ENCODE assay signal across 8 cellular contexts in genomic region chr12:109995703-109996482, GRCh38. TPM values are rescaled to one million over a fixed set of nuclear protein-coding genes. Genes with fewer than 3 reads are reported as not detected.
DNase-seq lines count a peak whose midpoint lies in the region; ATAC-seq, FAIRE-seq and TF ChIP-seq lines count a peak whose summit lies in the region.

Gene GIT2, minus strand, starts transcription at chr12:109996368. Its CDS starts 144 bp downstream, at chr12:109996224.

- TF ChIP-seq POLR2A in GM12892 (IDR thresholded peaks at IDR 0.05; ENCODE audit: low read depth, low read length) (peak; percentile 86; the same call in 1 of the 2 replicates), adrenal gland (IDR thresholded peaks at IDR 0.05) (peak; percentile 80 to 94), heart left ventricle (IDR thresholded peaks at IDR 0.05) (peak in 1 of 2 donors; percentile 89), transverse colon (IDR thresholded peaks at IDR 0.05) (peak; percentile 80)

- ATAC-seq in HG02870 (IDR thresholded peaks at IDR 0.05; ENCODE audit: unreplicated experiment) (peak; percentile 54), heart left ventricle (peak; percentile 86 to 92 (median 90))

- H3K4me3 ChIP-seq in adrenal gland (peak within 1 kb of the TSS; percentile 48 to 92 (median 75)), heart left ventricle (peak within 1 kb of the TSS; percentile 82 to 100 (median 92)), transverse colon (peak within 1 kb of the TSS; percentile 73 to 91 (median 82))

- in situ Hi-C loops in transverse colon (cut with MboI; ENCODE audit: low pct_ligation_motif_present in 1 of 4, low pct_unique_long_range_greater_than_20kb in 1 of 4, low sequenced_read_pairs in 3 of 4): no loop called here

- DNase-seq in GM12892 (ENCODE audit: insufficient read length) (peak; percentile 89), NCI-H146 treated with DMSO at 0.1 percent for 48 hours (lab: John Stamatoyannopoulos, UW; ENCODE audit: unreplicated experiment) (peak; percentile 78), T-helper 1 cell (peak; percentile 90 to 97 (median 91)), adrenal gland (peak; percentile 93 to 97 (median 95)), heart left ventricle (peak; percentile 94 to 98 (median 96)), pons (ENCODE audit: low spot score) (peak; percentile 96), transverse colon (peak; percentile 95)

- intact Hi-C loops in adrenal gland (cut with DNase I) (loop anchor here in 1 of 2 donors (5.0 kb wide), 1 partner anchor 41 kb away; no protein-coding TSS in a partner anchor), heart left ventricle (cut with DNase I) (loop anchor here in 4 of 10 donors (5.0 kb wide), 3 partner anchors 34 to 51 kb away; partner anchors contain the start of gene C12orf76 (in 1 of the 4)), transverse colon (cut with DNase I; ENCODE audit: low total_unique reads) (no loop called here)

- H3K9me3 ChIP-seq in adrenal gland (replicated peaks in 1 of 3) (no peaks in the 10 kb centered on the region), heart left ventricle (no peaks in the 10 kb centered on the region), transverse colon (no peaks in the 10 kb centered on the region)

- 0 to 2% (median 1%) methylated on average over 6 to 63 of the region's 63 CpGs for WGBS in adrenal gland, 4 donors
- WGBS in heart left ventricle, 4 donors: 0% methylated on average over 25 to 63 of the region's 63 CpGs
- 1% methylated on average over 46 of the region's 63 CpGs; no CpG with 5 or more reads in 1 of the 2 donors for WGBS in transverse colon (ENCODE audit: low coverage in 1 of 2), 2 donors

- peaks cover 0 to 2% of the 10 kb centered on the region in 2 donors for H3K36me3 ChIP-seq in adrenal gland (replicated peaks in 1 of 2)
- peaks cover 0 to 16% (median 9%) of the 10 kb centered on the region in 9 donors for H3K36me3 ChIP-seq in heart left ventricle
- H3K36me3 ChIP-seq in transverse colon: peaks cover 0 to 6% (median 0%) of the 10 kb centered on the region in 4 donors

- H3K4me1 ChIP-seq in adrenal gland (replicated peaks in 1 of 2): peaks cover 16 to 46% of the 10 kb centered on the region in 2 donors
- peaks cover 0 to 65% (median 28%) of the 10 kb centered on the region in 12 donors for H3K4me1 ChIP-seq in heart left ventricle
- H3K4me1 ChIP-seq in transverse colon: peaks cover 8 to 39% (median 26%) of the 10 kb centered on the region in 4 donors

- H3K27me3 ChIP-seq in adrenal gland (no peaks in the 10 kb centered on the region), heart left ventricle (no peaks in the 10 kb centered on the region), transverse colon (no peaks in the 10 kb centered on the region)

- TF ChIP-seq CTCF in adrenal gland (IDR thresholded peaks at IDR 0.05) (peak in 1 of 6 experiments; percentile 6), heart left ventricle (IDR thresholded peaks at IDR 0.05) (no peak), transverse colon (IDR thresholded peaks at IDR 0.05) (peak in 2 of 5 experiments; percentile 12 to 19)

- no peak for TF ChIP-seq EP300 in transverse colon (IDR thresholded peaks at IDR 0.05; ENCODE audit: low read depth)

- peak; percentile 97 for FAIRE-seq in GM12892 (lab: Jason Lieb, UNC)

- H3K27ac ChIP-seq in adrenal gland (peak within 1 kb of the TSS; percentile 58 to 96 (median 93)), heart left ventricle (peak within 1 kb of the TSS; percentile 80 to 99 (median 90)), transverse colon (peak within 1 kb of the TSS; percentile 82 to 93 (median 86))

RNA-seq across cellular contexts. Expression of gene GIT2, which starts in this region (rescaled TPM):
- polyA plus RNA-seq in GM12892 (2012; ENCODE audit: missing spikeins): 34.4 TPM
- total RNA-seq in adrenal gland (10 to 100 TPM; 35.9 to 80.9 (median 59.2) TPM), heart left ventricle (10 to 100 TPM; 28.5 to 56.7 (median 41.7) TPM), transverse colon (10 to 100 TPM; 25.3 to 64.0 (median 44.0) TPM)
- polyA plus RNA-seq in adrenal gland (10 to 100 TPM; 24.3 to 56.3 (median 31.6) TPM), heart left ventricle (10 to 100 TPM; 17.4 to 33.9 TPM)

Comparison
In these comparisons a context has a peak if more than half of its experiments do, and no peak if none do; other contexts are left out.
1. Peak in every context shown above with its lines: DNase-seq, ATAC-seq, H3K4me3 ChIP-seq and H3K27ac ChIP-seq.